Comparison of ENCODE assay signal across 40 cellular contexts in genomic region chr4:126843492-126844067, GRCh38.
"Had no signal": no experiment of that assay in that cellular context is flagged by ENCODE, and none has a peak within 500 bp of the region (broad histone marks: within the 10 kb centered on the region; RNA-seq: fewer than 3 reads in every experiment).

No MANE protein-coding gene starts in this region.

- H3K4me3 Mint-ChIP-seq: activated B cell treated with CpG ODN at 0.5 μM for 24 hours; activated CD4-positive, alpha-beta memory T cell treated with anti-CD3 and anti-CD28 coated beads for 36 hours; activated naive CD4-positive, alpha-beta T cell treated with anti-CD3 and anti-CD28 coated beads for 36 hours; activated T-cell treated with anti-CD3 and anti-CD28 coated beads, Interleukin-2, amount 50 U/mL, for 4 hours; activated T-helper 1 cell treated with anti-CD3 and anti-CD28 coated beads, Interleukin-12 subunit alpha, Interleukin-12 subunit beta, Interleukin-2, Interleukin-4 antibody, amounts not matched to agents 30 ng/mL and 10 ng/mL and 1 ng/mL, durations not matched to agents 14 hours and 24 hours and 36 hours; brain; T-helper 2 cell treated with Interferon-gamma antibody and Interleukin-4, amounts not matched to agents 5 μg/mL and 100 μg/mL, for 36 hours had no signal

- H3K4me3 ChIP-seq: adrenal gland, MG63, Peyer's patch, SJCRH30, SK-N-MC had no signal

- H3K27me3 ChIP-seq: adrenal gland, MG63, Peyer's patch, SJCRH30 had no signal

- H3K36me3 ChIP-seq: adrenal gland, MG63, Peyer's patch, SJCRH30 had no signal

- ATAC-seq: activated naive CD4-positive, alpha-beta T cell treated with anti-CD3 and anti-CD28 coated beads, Interleukin-2, amount 50 U/mL, for 72 hours; activated T-cell treated with anti-CD3 and anti-CD28 coated beads, Interleukin-2, amount 50 U/mL, for 4 hours; PC-3 had no signal

- H3K9me3 ChIP-seq: MG63, SJCRH30 had no signal

- H3K36me3 Mint-ChIP-seq: activated CD4-positive, alpha-beta memory T cell treated with anti-CD3 and anti-CD28 coated beads for 36 hours; activated naive CD4-positive, alpha-beta T cell treated with anti-CD3 and anti-CD28 coated beads, Interleukin-2, amount 50 U/mL, for 72 hours; brain had no signal

- H3K27me3 Mint-ChIP-seq: activated B cell treated with CpG ODN at 0.5 μM for 24 hours; activated CD4-positive, alpha-beta memory T cell treated with anti-CD3 and anti-CD28 coated beads for 36 hours; brain had no signal

- H3K4me1 Mint-ChIP-seq: activated B cell treated with CpG ODN at 0.5 μM for 24 hours, brain had no signal

- H3K27ac Mint-ChIP-seq: activated B cell treated with CpG ODN at 0.5 μM for 24 hours; activated CD4-positive, alpha-beta memory T cell treated with anti-CD3 and anti-CD28 coated beads for 36 hours; activated naive CD4-positive, alpha-beta T cell treated with anti-CD3 and anti-CD28 coated beads for 36 hours; activated naive CD4-positive, alpha-beta T cell treated with anti-CD3 and anti-CD28 coated beads, Interleukin-2, amount 50 U/mL, for 72 hours; activated T-helper 1 cell treated with anti-CD3 and anti-CD28 coated beads, Interleukin-12 subunit alpha, Interleukin-12 subunit beta, Interleukin-2, Interleukin-4 antibody, amounts not matched to agents 30 ng/mL and 10 ng/mL and 1 ng/mL, durations not matched to agents 14 hours and 24 hours and 36 hours; brain; T-helper 2 cell treated with Interferon-gamma antibody and Interleukin-4, amounts not matched to agents 5 μg/mL and 100 μg/mL, for 36 hours had no signal

- H3K27ac ChIP-seq: adrenal gland, Peyer's patch, RWPE1, SJCRH30, SK-N-MC, VCaP had no signal

- DNase-seq: activated B cell treated with CpG ODN at 0.5 μM for 24 hours; activated CD4-positive, alpha-beta memory T cell treated with anti-CD3 and anti-CD28 coated beads for 36 hours; activated CD4-positive, alpha-beta T cell treated with anti-CD3 and anti-CD28 coated beads for 4 hours; activated CD4-positive, alpha-beta T cell treated with anti-CD3 and anti-CD28 coated beads, Interleukin-2, amount 50 U/mL, for 1 hour; activated CD4-positive, CD25-positive, alpha-beta regulatory T cell treated with anti-CD3 and anti-CD28 coated beads, Interleukin-2, amount 50 U/mL, for 72 hours; activated CD8-positive, alpha-beta memory T cell treated with anti-CD3 and anti-CD28 coated beads, Interleukin-2, amount 50 U/mL, for 4 hours; activated gamma-delta T cell treated with Interleukin-2 at 50 U/mL for 16 hours; activated naive CD4-positive, alpha-beta T cell treated with anti-CD3 and anti-CD28 coated beads for 36 hours; activated T-cell treated with anti-CD3 and anti-CD28 coated beads for 4 hours; activated T-cell treated with anti-CD3 and anti-CD28 coated beads, Interleukin-2, amount 50 U/mL, for 4 hours; adrenal gland; caudate nucleus; cerebellar nuclear complex; Karpas-422; KBM-7; MG63; NCI-H1048; NCI-H1105 treated with DMSO at 0.1 percent for 48 hours; NCI-H1436; NCI-H1694; NCI-H1930; NCI-H2081 treated with DMSO at 0.1 percent for 48 hours; NCI-H226; NCI-H446 treated with DMSO at 0.1 percent for 48 hours; NCI-H524; NCI-H69; NCI-H82; NK-92 treated with Interleukin-12 subunit alpha and Interleukin-12 subunit beta, amount 100 ng/mL, for 24 hours; PC-3; Right ventricle myocardium superior; SJCRH30 had no signal

- H3K4me1 ChIP-seq: adrenal gland, Peyer's patch, SJCRH30 had no signal

- FAIRE-seq: bronchial epithelial cell had no signal
